ENCODE assay signal across 2 cellular contexts in genomic region chr9:134284273-134284672, GRCh38.
TF ChIP-seq lines count a peak whose summit lies in the region.

No MANE protein-coding gene starts in this region.

TF ChIP-seq in SK-N-SH, 30 proteins besides CTCF, POLR2A, EP300 and RAD21:
- TF ChIP-seq POLR2AphosphoS5 (IDR thresholded peaks at IDR 0.05; ENCODE audit: low read depth, low read length) (no peak), IRF3 (IDR thresholded peaks at IDR 0.05; ENCODE audit: low read depth, low read length) (no peak), RXRA (IDR thresholded peaks at IDR 0.05; ENCODE audit: borderline replicate concordance, low read depth) (no peak)

TF ChIP-seq in SK-N-SH treated with all-trans-retinoic acid at 6 μM for 48 hours, 23 proteins besides CTCF, POLR2A, EP300 and RAD21:
- TF ChIP-seq ESRRG (CRISPR knock-in tag; IDR thresholded peaks at IDR 0.05) (no peak), ZNF565 (CRISPR knock-in tag; conservative IDR thresholded peaks at IDR 0.05; ENCODE audit: low read depth) (no peak), RARB (CRISPR knock-in tag; IDR thresholded peaks at IDR 0.05) (no peak), POU6F1 (CRISPR knock-in tag; IDR thresholded peaks at IDR 0.05; ENCODE audit: borderline replicate concordance, low read depth) (no peak), PPARA (CRISPR knock-in tag; IDR thresholded peaks at IDR 0.05; ENCODE audit: borderline replicate concordance) (no peak), SNAI2 (CRISPR knock-in tag; IDR thresholded peaks at IDR 0.05) (no peak), BACH2 (CRISPR knock-in tag; IDR thresholded peaks at IDR 0.05; ENCODE audit: borderline replicate concordance) (no peak), ZNF8 (CRISPR knock-in tag; IDR thresholded peaks at IDR 0.05) (no peak), ARNTL (CRISPR knock-in tag; IDR thresholded peaks at IDR 0.05; ENCODE audit: borderline replicate concordance, low read depth) (no peak), TCF4 (CRISPR knock-in tag; IDR thresholded peaks at IDR 0.05; ENCODE audit: borderline replicate concordance) (no peak), ZFP3 (CRISPR knock-in tag; IDR thresholded peaks at IDR 0.05) (no peak), TSHZ2 (CRISPR knock-in tag; IDR thresholded peaks at IDR 0.05) (no peak), GLIS3 (CRISPR knock-in tag; IDR thresholded peaks at IDR 0.05) (no peak), ZNF70 (CRISPR knock-in tag; IDR thresholded peaks at IDR 0.05) (no peak), OSR1 (CRISPR knock-in tag; IDR thresholded peaks at IDR 0.05) (no peak), ISL1 (CRISPR knock-in tag; IDR thresholded peaks at IDR 0.05) (no peak), CSDC2 (CRISPR knock-in tag; IDR thresholded peaks at IDR 0.05) (no peak), ZFP30 (CRISPR knock-in tag; IDR thresholded peaks at IDR 0.05) (no peak), ZC3H10 (CRISPR knock-in tag; IDR thresholded peaks at IDR 0.05) (no peak), CSRNP3 (CRISPR knock-in tag; IDR thresholded peaks at IDR 0.05) (no peak)
